In genomic region chr11:120964857-120965256, GRCh38 we compare ENCODE assay signal across 29 cellular contexts. TPM values are rescaled to one million over a fixed set of nuclear protein-coding genes. Genes with fewer than 3 reads are reported as not detected.
DNase-seq lines count a peak whose midpoint lies in the region; ATAC-seq and TF ChIP-seq lines count a peak whose summit lies in the region.
"Had no signal": no experiment of that assay in that cellular context is flagged by ENCODE, and none has a peak within 500 bp of the region (broad histone marks: within the 10 kb centered on the region; RNA-seq: fewer than 3 reads in every experiment).

No MANE protein-coding gene starts in this region.

- H3K36me3 Mint-ChIP-seq in activated naive CD8-positive, alpha-beta T cell treated with anti-CD3 and anti-CD28 coated beads for 36 hours: no peaks in the 10 kb centered on the region
- H3K36me3 Mint-ChIP-seq: activated naive CD4-positive, alpha-beta T cell treated with anti-CD3 and anti-CD28 coated beads, Interleukin-2, amount 10 ng/mL, durations not matched to agents 7 days and 5 days; memory B cell; stimulated activated memory B cell treated with anti-CD40 and anti-IgM and Interleukin-4, amounts not matched to agents 10 μg/mL and 1 μg/mL and 100 μg/mL, for 72 hours had no signal

- H4K20me1 ChIP-seq in GM23248 (ENCODE audit: insufficient read depth): no peaks in the 10 kb centered on the region

- no peak overlapping the region for H3K27ac ChIP-seq in GM23248
- H3K27ac ChIP-seq in RWPE2 (ENCODE audit: poor library complexity, severe bottlenecking): no peak overlapping the region
- H3K27ac ChIP-seq in layer of hippocampus (ENCODE audit: low read depth, low read length): peak overlapping the region; percentile 27
- H3K27ac ChIP-seq: gastroesophageal sphincter, ovary, PC-9 had no signal

- TF ChIP-seq CTCF in RWPE2 (IDR thresholded peaks at IDR 0.05; ENCODE audit: poor library complexity, severe bottlenecking) (no peak), epithelial cell of esophagus (IDR thresholded peaks at IDR 0.05; ENCODE audit: insufficient read depth, low read depth, low read length, missing control alignments) (no peak)

- peaks cover 15% of the 10 kb centered on the region for H3K27me3 ChIP-seq in GM23248 (replicated peaks; ENCODE audit: insufficient read depth)
- H3K27me3 ChIP-seq in RWPE2 (ENCODE audit: insufficient read depth, poor library complexity, severe bottlenecking): no peaks in the 10 kb centered on the region
- H3K27me3 ChIP-seq in layer of hippocampus (ENCODE audit: control insufficient read depth, insufficient read depth, low read length): no peaks in the 10 kb centered on the region
- H3K27me3 ChIP-seq: ovary had no signal

- in situ Hi-C loops in GM23248 (cut with MboI): no loop called here

- H3K4me3 ChIP-seq in GM23248 (no peak overlapping the region), RWPE2 (ENCODE audit: severe bottlenecking) (no peak overlapping the region), epithelial cell of esophagus (ENCODE audit: low read length) (no peak overlapping the region)
- H3K4me3 ChIP-seq: gastroesophageal sphincter, K562, ovary, PC-9 had no signal

- peak; percentile 27; the same call in 1 of the 3 replicates for ATAC-seq in RWPE2 (ENCODE audit: low read depth)
- ATAC-seq: activated CD8-positive, alpha-beta T cell treated with anti-CD3 and anti-CD28 coated beads, Interleukin-2, amount 10 ng/mL, durations not matched to agents 7 days and 5 days; effector memory CD8-positive, alpha-beta T cell; gastroesophageal sphincter; K562; Right ventricle myocardium inferior; SK-N-SH treated with all-trans-retinoic acid at 6 μM for 48 hours; stimulated activated memory B cell treated with anti-CD40 and anti-IgM and Interleukin-4, amounts not matched to agents 10 μg/mL and 1 μg/mL and 100 μg/mL, for 72 hours had no signal

- H3K4me1 ChIP-seq in GM23248 (ENCODE audit: insufficient read depth): no peaks in the 10 kb centered on the region
- no peaks in the 10 kb centered on the region for H3K4me1 ChIP-seq in RWPE2 (ENCODE audit: insufficient read depth, poor library complexity, severe bottlenecking)
- H3K4me1 ChIP-seq: Caco-2, gastroesophageal sphincter had no signal

- H3K4me1 Mint-ChIP-seq in activated naive CD8-positive, alpha-beta T cell treated with anti-CD3 and anti-CD28 coated beads for 36 hours: no peaks in the 10 kb centered on the region
- H3K4me1 Mint-ChIP-seq: activated naive CD4-positive, alpha-beta T cell treated with anti-CD3 and anti-CD28 coated beads, Interleukin-2, amount 10 ng/mL, durations not matched to agents 7 days and 5 days; memory B cell; neural crest cell; stimulated activated memory B cell treated with anti-CD40 and anti-IgM and Interleukin-4, amounts not matched to agents 10 μg/mL and 1 μg/mL and 100 μg/mL, for 72 hours had no signal

- 46 to 54% methylated on average over 1 of the region's 1 CpG for WGBS in GM23248 (ENCODE audit: low coverage in 1 of 2, low lambda C conversion rate in 2 of 2, missing lambda C conversion rate in 2 of 2), 2 experiments

- no peak overlapping the region for H2AFZ ChIP-seq in GM23248
- H2AFZ ChIP-seq: PC-9 had no signal

- DNase-seq in GM23248: peak; percentile 70
- DNase-seq in RWPE2 (ENCODE audit: low spot score): no peak
- peak; percentile 22 for DNase-seq in epithelial cell of esophagus (ENCODE audit: low read depth)
- no peak for DNase-seq in NCI-H82 (lab: John Stamatoyannopoulos, UW)
- DNase-seq in NCI-H526 (lab: John Stamatoyannopoulos, UW): no peak
- DNase-seq in activated naive CD8-positive, alpha-beta T cell treated with anti-CD3 and anti-CD28 coated beads for 36 hours: no peak
- no peak for DNase-seq in T1000 (lab: John Stamatoyannopoulos, UW)
- DNase-seq: activated CD8-positive, alpha-beta T cell treated with anti-CD3 and anti-CD28 coated beads, Interleukin-2, amount 10 ng/mL, durations not matched to agents 7 days and 5 days; activated naive CD4-positive, alpha-beta T cell treated with anti-CD3 and anti-CD28 coated beads, Interleukin-2, amount 10 ng/mL, durations not matched to agents 7 days and 5 days; amygdala; C1 segment of cervical spinal cord; Caco-2; central memory CD4-positive, alpha-beta T cell; effector memory CD8-positive, alpha-beta T cell; hippocampal formation; NCI-H1105; NCI-H187 treated with DMSO at 0.1 percent for 48 hours; NCI-H2171; NCI-H524; ovary; PC-9 had no signal

- no peak overlapping the region for H3K4me3 Mint-ChIP-seq in activated naive CD8-positive, alpha-beta T cell treated with anti-CD3 and anti-CD28 coated beads for 36 hours
- H3K4me3 Mint-ChIP-seq: activated CD8-positive, alpha-beta T cell treated with anti-CD3 and anti-CD28 coated beads, Interleukin-2, amount 10 ng/mL, durations not matched to agents 7 days and 5 days; activated naive CD4-positive, alpha-beta T cell treated with anti-CD3 and anti-CD28 coated beads, Interleukin-2, amount 10 ng/mL, durations not matched to agents 7 days and 5 days; effector memory CD8-positive, alpha-beta T cell; memory B cell; neural crest cell; stimulated activated memory B cell treated with anti-CD40 and anti-IgM and Interleukin-4, amounts not matched to agents 10 μg/mL and 1 μg/mL and 100 μg/mL, for 72 hours had no signal

- H3K9me2 ChIP-seq in GM23248 (ENCODE audit: insufficient read depth): no peaks in the 10 kb centered on the region

- no peaks in the 10 kb centered on the region for H3K79me2 ChIP-seq in GM23248 (ENCODE audit: insufficient read depth)

- H3K9me3 ChIP-seq in GM23248 (ENCODE audit: low read depth) (no peaks in the 10 kb centered on the region), RWPE2 (ENCODE audit: severe bottlenecking) (no peaks in the 10 kb centered on the region)
- H3K9me3 ChIP-seq: Caco-2, gastroesophageal sphincter, ovary had no signal

- no peaks in the 10 kb centered on the region for H3F3A ChIP-seq in GM23248 (ENCODE audit: insufficient read depth)

- H3K9ac ChIP-seq in GM23248: no peak overlapping the region

- no peak overlapping the region for H3K4me2 ChIP-seq in GM23248 (ENCODE audit: unreplicated experiment)
- H3K4me2 ChIP-seq: PC-9 had no signal

- no peak overlapping the region for H3K27ac Mint-ChIP-seq in activated naive CD8-positive, alpha-beta T cell treated with anti-CD3 and anti-CD28 coated beads for 36 hours
- H3K27ac Mint-ChIP-seq: activated CD8-positive, alpha-beta T cell treated with anti-CD3 and anti-CD28 coated beads, Interleukin-2, amount 10 ng/mL, durations not matched to agents 7 days and 5 days; activated naive CD4-positive, alpha-beta T cell treated with anti-CD3 and anti-CD28 coated beads, Interleukin-2, amount 10 ng/mL, durations not matched to agents 7 days and 5 days; effector memory CD8-positive, alpha-beta T cell; memory B cell; stimulated activated memory B cell treated with anti-CD40 and anti-IgM and Interleukin-4, amounts not matched to agents 10 μg/mL and 1 μg/mL and 100 μg/mL, for 72 hours had no signal

- H3K27me3 Mint-ChIP-seq in activated naive CD8-positive, alpha-beta T cell treated with anti-CD3 and anti-CD28 coated beads for 36 hours: peaks cover 4% of the 10 kb centered on the region

- H3K9me3 Mint-ChIP-seq in activated naive CD8-positive, alpha-beta T cell treated with anti-CD3 and anti-CD28 coated beads for 36 hours: no peaks in the 10 kb centered on the region
- H3K9me3 Mint-ChIP-seq: activated naive CD4-positive, alpha-beta T cell treated with anti-CD3 and anti-CD28 coated beads, Interleukin-2, amount 10 ng/mL, durations not matched to agents 7 days and 5 days; effector memory CD8-positive, alpha-beta T cell; memory B cell; neural crest cell; stimulated activated memory B cell treated with anti-CD40 and anti-IgM and Interleukin-4, amounts not matched to agents 10 μg/mL and 1 μg/mL and 100 μg/mL, for 72 hours had no signal

- H3K36me3 ChIP-seq in GM23248 (ENCODE audit: low read depth): no peaks in the 10 kb centered on the region
- no peaks in the 10 kb centered on the region for H3K36me3 ChIP-seq in RWPE2 (ENCODE audit: low read depth)
- H3K36me3 ChIP-seq: gastroesophageal sphincter, ovary had no signal

RNA-seq across cellular contexts. Expression of gene TBCEL, which starts 59.0 kb away (rescaled TPM):
- total RNA-seq in GM23248 (2014; rRNA removed; shearing (Covaris generic)): 20.6 and 27.9 TPM in 2 replicates
- 10.9 and 13.0 TPM in 2 replicates for polyA plus RNA-seq in GM23248 (2016; fragmentation: Nextera tagmentation; extraction: Ambion mirVana)
- 1 to 10 TPM; 7.8 to 10.0 TPM for total RNA-seq in activated naive CD8-positive, alpha-beta T cell treated with anti-CD3 and anti-CD28 coated beads for 36 hours

Comparison
In these comparisons a context has a peak if more than half of its experiments do, and no peak if none do; other contexts are left out.
1. DNase-seq: peak in GM23248 (single experiment) and epithelial cell of esophagus (single experiment); none in RWPE2 (single experiment), NCI-H82 (single experiment), NCI-H526 (0 of 2), activated naive CD8-positive, alpha-beta T cell treated with anti-CD3 and anti-CD28 coated beads for 36 hours (single experiment) and T1000 (single experiment).